In genomic region chrX:19629541-19629940, GRCh38 we compare ENCODE assay signal across 1 cellular context.
TF ChIP-seq lines count a peak whose summit lies in the region.

No MANE protein-coding gene starts in this region.

TF ChIP-seq in GM23338, 12 proteins besides CTCF, POLR2A, EP300 and RAD21:
- TF ChIP-seq ZNF462 (CRISPR knock-in tag; IDR thresholded peaks at IDR 0.05) (no peak), ETS1 (IDR thresholded peaks at IDR 0.05) (no peak), NANOG (IDR thresholded peaks at IDR 0.05; ENCODE audit: borderline replicate concordance) (no peak), REST (IDR thresholded peaks at IDR 0.05; ENCODE audit: unreplicated experiment) (no peak), EZH2 (IDR thresholded peaks at IDR 0.05; ENCODE audit: low read depth, unreplicated experiment) (no peak), ZNF331 (CRISPR knock-in tag; IDR thresholded peaks at IDR 0.05; ENCODE audit: low read depth) (no peak), POLR2AphosphoS5 (IDR thresholded peaks at IDR 0.05; ENCODE audit: low read depth) (no peak), STAT1 (IDR thresholded peaks at IDR 0.05; ENCODE audit: unreplicated experiment) (no peak), ZNF114 (CRISPR knock-in tag; IDR thresholded peaks at IDR 0.05) (no peak), JUNB (IDR thresholded peaks at IDR 0.05; ENCODE audit: unreplicated experiment) (no peak), EZH2phosphoT487 (IDR thresholded peaks at IDR 0.05; ENCODE audit: unreplicated experiment) (no peak), CREB1 (CRISPR knock-in tag; IDR thresholded peaks at IDR 0.05; ENCODE audit: low read depth) (no peak)
